1 cellular context compared by ENCODE assay signal in genomic region chr19:12867120-12868099, GRCh38.
TF ChIP-seq lines count a peak whose summit lies in the region.

No MANE protein-coding gene starts in this region.

TF ChIP-seq in K562, 482 proteins besides CTCF, POLR2A, EP300 and RAD21 (continued from another document):
- TF ChIP-seq RFX7 (CRISPR knock-in tag; IDR thresholded peaks at IDR 0.05) (no peak), MXD1 (CRISPR knock-in tag; IDR thresholded peaks at IDR 0.05; ENCODE audit: borderline replicate concordance, poor library complexity, severe bottlenecking) (no peak), ZNF551 (CRISPR knock-in tag; IDR thresholded peaks at IDR 0.05) (no peak), SP1 (CRISPR knock-in tag; IDR thresholded peaks at IDR 0.05) (peak; percentile 90), ZNF561 (CRISPR knock-in tag; conservative IDR thresholded peaks at IDR 0.05) (no peak), SRSF3 (IDR thresholded peaks at IDR 0.05; ENCODE audit: insufficient read depth, low read length) (no peak), NRF1 (conservative IDR thresholded peaks at IDR 0.05 in 1 of 2, IDR thresholded peaks at IDR 0.05 in 1 of 2) (peak; percentile 77 to 82), CREB3L1 (IDR thresholded peaks at IDR 0.05; ENCODE audit: borderline replicate concordance, low read depth) (0 out of 2 replicates have a peak, but pooled peaks have one; percentile 18), PHB (CRISPR knock-in tag; IDR thresholded peaks at IDR 0.05) (no peak), RBBP5 (IDR thresholded peaks at IDR 0.05; ENCODE audit: borderline replicate concordance, insufficient read depth, low read length, poor library complexity, severe bottlenecking) (peak; percentile 51), HDAC6 (IDR thresholded peaks at IDR 0.05; ENCODE audit: low read depth, low read length) (no peak), PURB (CRISPR knock-in tag; IDR thresholded peaks at IDR 0.05; ENCODE audit: low read depth) (no peak), ZC3H11A (IDR thresholded peaks at IDR 0.05; ENCODE audit: low read depth, low read length) (no peak), ZNF146 (CRISPR knock-in tag; IDR thresholded peaks at IDR 0.05; ENCODE audit: unreplicated experiment) (no peak), ZFP30 (CRISPR knock-in tag; IDR thresholded peaks at IDR 0.05; ENCODE audit: borderline replicate concordance) (no peak), NCOA6 (IDR thresholded peaks at IDR 0.05) (no peak), POLR2G (IDR thresholded peaks at IDR 0.05; ENCODE audit: low read depth, low read length) (peak; percentile 80), SRSF7 (optimal IDR thresholded peaks at IDR 0.05; ENCODE audit: low read depth, low read length) (no peak), XRCC5 (IDR thresholded peaks at IDR 0.05; ENCODE audit: low read depth, low read length) (peak; percentile 34; the same call in 1 of the 2 replicates), DDX20 (tag; IDR thresholded peaks at IDR 0.05; ENCODE audit: low read depth) (no peak), ATF1 (CRISPR knock-in tag; IDR thresholded peaks at IDR 0.05) (no peak), ATF1 (tag; IDR thresholded peaks at IDR 0.05) (peak; percentile 46; the same call in 1 of the 2 replicates), ZBTB7A (IDR thresholded peaks at IDR 0.05; ENCODE audit: borderline replicate concordance, control insufficient read depth, low read depth, low read length) (peak; percentile 81; the same call in 1 of the 2 replicates), NR3C1 (CRISPR knock-in tag; IDR thresholded peaks at IDR 0.05) (no peak), ZNF3 (CRISPR knock-in tag; IDR thresholded peaks at IDR 0.05) (no peak), NONO (IDR thresholded peaks at IDR 0.05; ENCODE audit: low read depth in 2 of 2, low read length in 1 of 2) (peak in 1 of 2 experiments; percentile 38; a peak in 1 of 4 replicates), ZNF398 (CRISPR knock-in tag; IDR thresholded peaks at IDR 0.05) (no peak), MAFG (tag; conservative IDR thresholded peaks at IDR 0.05) (no peak)
- TF ChIP-seq, protein P1, sequence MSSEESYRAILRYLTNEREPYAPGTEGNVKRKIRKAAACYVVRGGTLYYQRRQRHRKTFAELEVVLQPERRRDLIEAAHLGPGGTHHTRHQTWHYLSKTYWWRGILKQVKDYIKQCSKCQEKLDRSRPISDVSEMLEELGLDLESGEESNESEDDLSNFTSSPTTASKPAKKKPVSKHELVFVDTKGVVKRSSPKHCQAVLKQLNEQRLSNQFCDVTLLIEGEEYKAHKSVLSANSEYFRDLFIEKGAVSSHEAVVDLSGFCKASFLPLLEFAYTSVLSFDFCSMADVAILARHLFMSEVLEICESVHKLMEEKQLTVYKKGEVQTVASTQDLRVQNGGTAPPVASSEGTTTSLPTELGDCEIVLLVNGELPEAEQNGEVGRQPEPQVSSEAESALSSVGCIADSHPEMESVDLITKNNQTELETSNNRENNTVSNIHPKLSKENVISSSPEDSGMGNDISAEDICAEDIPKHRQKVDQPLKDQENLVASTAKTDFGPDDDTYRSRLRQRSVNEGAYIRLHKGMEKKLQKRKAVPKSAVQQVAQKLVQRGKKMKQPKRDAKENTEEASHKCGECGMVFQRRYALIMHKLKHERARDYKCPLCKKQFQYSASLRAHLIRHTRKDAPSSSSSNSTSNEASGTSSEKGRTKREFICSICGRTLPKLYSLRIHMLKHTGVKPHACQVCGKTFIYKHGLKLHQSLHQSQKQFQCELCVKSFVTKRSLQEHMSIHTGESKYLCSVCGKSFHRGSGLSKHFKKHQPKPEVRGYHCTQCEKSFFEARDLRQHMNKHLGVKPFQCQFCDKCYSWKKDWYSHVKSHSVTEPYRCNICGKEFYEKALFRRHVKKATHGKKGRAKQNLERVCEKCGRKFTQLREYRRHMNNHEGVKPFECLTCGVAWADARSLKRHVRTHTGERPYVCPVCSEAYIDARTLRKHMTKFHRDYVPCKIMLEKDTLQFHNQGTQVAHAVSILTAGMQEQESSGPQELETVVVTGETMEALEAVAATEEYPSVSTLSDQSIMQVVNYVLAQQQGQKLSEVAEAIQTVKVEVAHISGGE (CRISPR knock-in tag; IDR thresholded peaks at IDR 0.05): peak in 2 of 3 experiments; percentile 14 to 56; a peak in 1 of 6 replicates
- TF ChIP-seq, protein P2, sequence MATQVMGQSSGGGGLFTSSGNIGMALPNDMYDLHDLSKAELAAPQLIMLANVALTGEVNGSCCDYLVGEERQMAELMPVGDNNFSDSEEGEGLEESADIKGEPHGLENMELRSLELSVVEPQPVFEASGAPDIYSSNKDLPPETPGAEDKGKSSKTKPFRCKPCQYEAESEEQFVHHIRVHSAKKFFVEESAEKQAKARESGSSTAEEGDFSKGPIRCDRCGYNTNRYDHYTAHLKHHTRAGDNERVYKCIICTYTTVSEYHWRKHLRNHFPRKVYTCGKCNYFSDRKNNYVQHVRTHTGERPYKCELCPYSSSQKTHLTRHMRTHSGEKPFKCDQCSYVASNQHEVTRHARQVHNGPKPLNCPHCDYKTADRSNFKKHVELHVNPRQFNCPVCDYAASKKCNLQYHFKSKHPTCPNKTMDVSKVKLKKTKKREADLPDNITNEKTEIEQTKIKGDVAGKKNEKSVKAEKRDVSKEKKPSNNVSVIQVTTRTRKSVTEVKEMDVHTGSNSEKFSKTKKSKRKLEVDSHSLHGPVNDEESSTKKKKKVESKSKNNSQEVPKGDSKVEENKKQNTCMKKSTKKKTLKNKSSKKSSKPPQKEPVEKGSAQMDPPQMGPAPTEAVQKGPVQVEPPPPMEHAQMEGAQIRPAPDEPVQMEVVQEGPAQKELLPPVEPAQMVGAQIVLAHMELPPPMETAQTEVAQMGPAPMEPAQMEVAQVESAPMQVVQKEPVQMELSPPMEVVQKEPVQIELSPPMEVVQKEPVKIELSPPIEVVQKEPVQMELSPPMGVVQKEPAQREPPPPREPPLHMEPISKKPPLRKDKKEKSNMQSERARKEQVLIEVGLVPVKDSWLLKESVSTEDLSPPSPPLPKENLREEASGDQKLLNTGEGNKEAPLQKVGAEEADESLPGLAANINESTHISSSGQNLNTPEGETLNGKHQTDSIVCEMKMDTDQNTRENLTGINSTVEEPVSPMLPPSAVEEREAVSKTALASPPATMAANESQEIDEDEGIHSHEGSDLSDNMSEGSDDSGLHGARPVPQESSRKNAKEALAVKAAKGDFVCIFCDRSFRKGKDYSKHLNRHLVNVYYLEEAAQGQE (CRISPR knock-in tag; IDR thresholded peaks at IDR 0.05; ENCODE audit: low read depth): 0 out of 2 replicates have a peak, but pooled peaks have one; percentile 65
- TF ChIP-seq, protein P3, sequence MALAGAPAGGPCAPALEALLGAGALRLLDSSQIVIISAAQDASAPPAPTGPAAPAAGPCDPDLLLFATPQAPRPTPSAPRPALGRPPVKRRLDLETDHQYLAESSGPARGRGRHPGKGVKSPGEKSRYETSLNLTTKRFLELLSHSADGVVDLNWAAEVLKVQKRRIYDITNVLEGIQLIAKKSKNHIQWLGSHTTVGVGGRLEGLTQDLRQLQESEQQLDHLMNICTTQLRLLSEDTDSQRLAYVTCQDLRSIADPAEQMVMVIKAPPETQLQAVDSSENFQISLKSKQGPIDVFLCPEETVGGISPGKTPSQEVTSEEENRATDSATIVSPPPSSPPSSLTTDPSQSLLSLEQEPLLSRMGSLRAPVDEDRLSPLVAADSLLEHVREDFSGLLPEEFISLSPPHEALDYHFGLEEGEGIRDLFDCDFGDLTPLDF (CRISPR knock-in tag; IDR thresholded peaks at IDR 0.05): no peak
- TF ChIP-seq, protein P4, sequence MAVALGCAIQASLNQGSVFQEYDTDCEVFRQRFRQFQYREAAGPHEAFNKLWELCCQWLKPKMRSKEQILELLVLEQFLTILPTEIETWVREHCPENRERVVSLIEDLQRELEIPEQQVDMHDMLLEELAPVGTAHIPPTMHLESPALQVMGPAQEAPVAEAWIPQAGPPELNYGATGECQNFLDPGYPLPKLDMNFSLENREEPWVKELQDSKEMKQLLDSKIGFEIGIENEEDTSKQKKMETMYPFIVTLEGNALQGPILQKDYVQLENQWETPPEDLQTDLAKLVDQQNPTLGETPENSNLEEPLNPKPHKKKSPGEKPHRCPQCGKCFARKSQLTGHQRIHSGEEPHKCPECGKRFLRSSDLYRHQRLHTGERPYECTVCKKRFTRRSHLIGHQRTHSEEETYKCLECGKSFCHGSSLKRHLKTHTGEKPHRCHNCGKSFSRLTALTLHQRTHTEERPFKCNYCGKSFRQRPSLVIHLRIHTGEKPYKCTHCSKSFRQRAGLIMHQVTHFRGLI (CRISPR knock-in tag; IDR thresholded peaks at IDR 0.05): no peak
- TF ChIP-seq, protein P5, sequence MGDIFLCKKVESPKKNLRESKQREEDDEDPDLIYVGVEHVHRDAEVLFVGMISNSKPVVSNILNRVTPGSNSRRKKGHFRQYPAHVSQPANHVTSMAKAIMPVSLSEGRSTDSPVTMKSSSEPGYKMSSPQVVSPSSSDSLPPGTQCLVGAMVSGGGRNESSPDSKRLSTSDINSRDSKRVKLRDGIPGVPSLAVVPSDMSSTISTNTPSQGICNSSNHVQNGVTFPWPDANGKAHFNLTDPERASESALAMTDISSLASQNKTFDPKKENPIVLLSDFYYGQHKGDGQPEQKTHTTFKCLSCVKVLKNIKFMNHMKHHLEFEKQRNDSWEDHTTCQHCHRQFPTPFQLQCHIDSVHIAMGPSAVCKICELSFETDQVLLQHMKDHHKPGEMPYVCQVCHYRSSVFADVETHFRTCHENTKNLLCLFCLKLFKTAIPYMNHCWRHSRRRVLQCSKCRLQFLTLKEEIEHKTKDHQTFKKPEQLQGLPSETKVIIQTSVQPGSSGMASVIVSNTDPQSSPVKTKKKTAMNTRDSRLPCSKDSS (IDR thresholded peaks at IDR 0.05; ENCODE audit: low read depth, partially characterized antibody): no peak
- TF ChIP-seq, protein P6, sequence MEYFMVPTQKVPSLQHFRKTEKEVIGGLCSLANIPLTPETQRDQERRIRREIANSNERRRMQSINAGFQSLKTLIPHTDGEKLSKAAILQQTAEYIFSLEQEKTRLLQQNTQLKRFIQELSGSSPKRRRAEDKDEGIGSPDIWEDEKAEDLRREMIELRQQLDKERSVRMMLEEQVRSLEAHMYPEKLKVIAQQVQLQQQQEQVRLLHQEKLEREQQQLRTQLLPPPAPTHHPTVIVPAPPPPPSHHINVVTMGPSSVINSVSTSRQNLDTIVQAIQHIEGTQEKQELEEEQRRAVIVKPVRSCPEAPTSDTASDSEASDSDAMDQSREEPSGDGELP (CRISPR knock-in tag; IDR thresholded peaks at IDR 0.05; ENCODE audit: borderline replicate concordance): peak; percentile 83; the same call in 1 of the 2 replicates
